In genomic region chr3:29345923-29346322, GRCh38 we compare ENCODE assay signal across 1 cellular context.
TF ChIP-seq lines count a peak whose summit lies in the region.

No MANE protein-coding gene starts in this region.

TF ChIP-seq in WTC11, 78 proteins besides CTCF, POLR2A, EP300 and RAD21 (continued from another document):
- TF ChIP-seq ZNF281 (CRISPR knock-in tag; IDR thresholded peaks at IDR 0.05) (no peak), FOXJ3 (CRISPR knock-in tag; IDR thresholded peaks at IDR 0.05; ENCODE audit: borderline replicate concordance) (no peak), PRRX2 (CRISPR knock-in tag; IDR thresholded peaks at IDR 0.05) (no peak), NFE2L1 (CRISPR knock-in tag; IDR thresholded peaks at IDR 0.05) (no peak), ZBTB21 (CRISPR knock-in tag; IDR thresholded peaks at IDR 0.05; ENCODE audit: borderline replicate concordance) (no peak), JAZF1 (CRISPR knock-in tag; IDR thresholded peaks at IDR 0.05) (no peak), CBFB (CRISPR knock-in tag; IDR thresholded peaks at IDR 0.05; ENCODE audit: low read depth) (no peak), FOXP1 (CRISPR knock-in tag; IDR thresholded peaks at IDR 0.05; ENCODE audit: borderline replicate concordance) (no peak)
